Comparison of ENCODE assay signal across 8 cellular contexts in genomic region chr1:151157067-151157531, GRCh38. TPM values are rescaled to one million over a fixed set of nuclear protein-coding genes. Genes with fewer than 3 reads are reported as not detected.
A peak's percentile ranks its signal among the peaks of the same experiment; 100 is the strongest.
DNase-seq lines count a peak whose midpoint lies in the region; ATAC-seq and TF ChIP-seq lines count a peak whose summit lies in the region.

No MANE protein-coding gene starts in this region.

- in situ Hi-C loops in ACHN (cut with HindIII; ENCODE audit: low pct_ligation_motif_present, low pct_unique_long_range_greater_than_20kb, low sequenced_read_pairs): no loop called here

- no peak for TF ChIP-seq CTCF in HL-60 (IDR thresholded peaks at IDR 0.05; ENCODE audit: insufficient read depth, low read length)

- peak overlapping the region; percentile 49 for H3K4me3 ChIP-seq in HL-60 (replicated peaks; ENCODE audit: insufficient read depth, low read length)

- ATAC-seq in Right ventricle myocardium inferior: peak; percentile 49
- peak; percentile 44 for ATAC-seq in stimulated activated naive B cell treated with anti-CD40 and anti-IgM and Interleukin-4, amounts not matched to agents 10 μg/mL and 1 μg/mL and 100 μg/mL, for 72 hours (replicated peaks)

- peaks cover 47% of the 10 kb centered on the region for H3K4me1 Mint-ChIP-seq in activated CD4-positive, alpha-beta T cell treated with anti-CD3 and anti-CD28 coated beads, Interleukin-2, amount 10 ng/mL, durations not matched to agents 24 days and 14 days
- H3K4me1 Mint-ChIP-seq in stimulated activated naive B cell treated with anti-CD40 and anti-IgM and Interleukin-4, amounts not matched to agents 10 μg/mL and 1 μg/mL and 100 μg/mL, for 72 hours: peaks cover 24 to 55% of the 10 kb centered on the region in 2 donors

- peak overlapping the region; percentile 84 for H3K27ac ChIP-seq in HL-60 (replicated peaks)

- H3K27me3 ChIP-seq in HL-60 (ENCODE audit: insufficient read depth, poor library complexity, severe bottlenecking): no peaks in the 10 kb centered on the region

- no peaks in the 10 kb centered on the region for H3K27me3 Mint-ChIP-seq in activated CD4-positive, alpha-beta T cell treated with anti-CD3 and anti-CD28 coated beads, Interleukin-2, amount 10 ng/mL, durations not matched to agents 24 days and 14 days
- no peaks in the 10 kb centered on the region for H3K27me3 Mint-ChIP-seq in stimulated activated naive B cell treated with anti-CD40 and anti-IgM and Interleukin-4, amounts not matched to agents 10 μg/mL and 1 μg/mL and 100 μg/mL, for 72 hours

- H3K9me3 Mint-ChIP-seq in activated CD4-positive, alpha-beta T cell treated with anti-CD3 and anti-CD28 coated beads, Interleukin-2, amount 10 ng/mL, durations not matched to agents 24 days and 14 days: no peaks in the 10 kb centered on the region
- no peaks in the 10 kb centered on the region for H3K9me3 Mint-ChIP-seq in stimulated activated naive B cell treated with anti-CD40 and anti-IgM and Interleukin-4, amounts not matched to agents 10 μg/mL and 1 μg/mL and 100 μg/mL, for 72 hours

- intact Hi-C loops in activated CD4-positive, alpha-beta T cell treated with anti-CD3 and anti-CD28 coated beads, Interleukin-2, amount 10 ng/mL, durations not matched to agents 24 days and 14 days (cut with micrococcal nuclease): loop anchor here (1.0 to 5.0 kb wide), 5 partner anchors 26 to 595 kb away; partner anchors contain the start of genes CDC42SE1, PIP5K1A and PRUNE1
- intact Hi-C loops in Right ventricle myocardium inferior (cut with DNase I): loop anchor here (2.0 kb wide), 1 partner anchor 56 kb away; no protein-coding TSS in a partner anchor

- H3K36me3 Mint-ChIP-seq in activated CD4-positive, alpha-beta T cell treated with anti-CD3 and anti-CD28 coated beads, Interleukin-2, amount 10 ng/mL, durations not matched to agents 24 days and 14 days (ENCODE audit: low read depth): peaks cover 46% of the 10 kb centered on the region
- peaks cover 23 to 43% of the 10 kb centered on the region in 2 donors for H3K36me3 Mint-ChIP-seq in stimulated activated naive B cell treated with anti-CD40 and anti-IgM and Interleukin-4, amounts not matched to agents 10 μg/mL and 1 μg/mL and 100 μg/mL, for 72 hours

- H3K4me3 Mint-ChIP-seq in activated CD4-positive, alpha-beta T cell treated with anti-CD3 and anti-CD28 coated beads, Interleukin-2, amount 10 ng/mL, durations not matched to agents 24 days and 14 days: peak overlapping the region; percentile 97
- peak overlapping the region; percentile 96 to 100 for H3K4me3 Mint-ChIP-seq in stimulated activated naive B cell treated with anti-CD40 and anti-IgM and Interleukin-4, amounts not matched to agents 10 μg/mL and 1 μg/mL and 100 μg/mL, for 72 hours

- peak; percentile 90 to 94 for DNase-seq in HL-60 (ENCODE audit: low read depth in 1 of 2, low spot score in 1 of 2)
- peak; percentile 92 for DNase-seq in activated CD4-positive, alpha-beta T cell treated with anti-CD3 and anti-CD28 coated beads, Interleukin-2, amount 10 ng/mL, durations not matched to agents 24 days and 14 days
- DNase-seq in Right ventricle myocardium inferior (ENCODE audit: missing footprints): no peak
- no peak for DNase-seq in stimulated activated naive B cell treated with anti-CD40 and anti-IgM and Interleukin-4, amounts not matched to agents 10 μg/mL and 1 μg/mL and 100 μg/mL, for 72 hours
- no peak for DNase-seq in ACHN
- DNase-seq in NCI-H1694 (lab: John Stamatoyannopoulos, UW): no peak
- no peak for DNase-seq in NCI-H1092 (lab: John Stamatoyannopoulos, UW)
- no peak for DNase-seq in ureter (ENCODE audit: low spot score)

- peak overlapping the region; percentile 96 for H3K27ac Mint-ChIP-seq in activated CD4-positive, alpha-beta T cell treated with anti-CD3 and anti-CD28 coated beads, Interleukin-2, amount 10 ng/mL, durations not matched to agents 24 days and 14 days
- H3K27ac Mint-ChIP-seq in stimulated activated naive B cell treated with anti-CD40 and anti-IgM and Interleukin-4, amounts not matched to agents 10 μg/mL and 1 μg/mL and 100 μg/mL, for 72 hours: peak overlapping the region; percentile 98

RNA-seq across cellular contexts. Expression of gene TNFAIP8L2, which starts 0.7 kb away (rescaled TPM):
- total RNA-seq in activated CD4-positive, alpha-beta T cell treated with anti-CD3 and anti-CD28 coated beads, Interleukin-2, amount 10 ng/mL, durations not matched to agents 24 days and 14 days: 29.4 and 32.5 TPM in 2 replicates
- total RNA-seq in Right ventricle myocardium inferior: 2.6 TPM
- 0.34 TPM for total RNA-seq in ureter

RNA-seq across cellular contexts. Expression of gene LYSMD1, which starts 8.6 kb away (rescaled TPM):
- total RNA-seq in activated CD4-positive, alpha-beta T cell treated with anti-CD3 and anti-CD28 coated beads, Interleukin-2, amount 10 ng/mL, durations not matched to agents 24 days and 14 days: 4.7 and 5.2 TPM in 2 replicates
- total RNA-seq in Right ventricle myocardium inferior: 12.3 TPM
- 12.0 TPM for total RNA-seq in ureter

RNA-seq across cellular contexts. Expression of gene SCNM1, which starts 8.8 kb away (rescaled TPM):
- total RNA-seq in activated CD4-positive, alpha-beta T cell treated with anti-CD3 and anti-CD28 coated beads, Interleukin-2, amount 10 ng/mL, durations not matched to agents 24 days and 14 days: 96.7 and 100 TPM in 2 replicates
- total RNA-seq in Right ventricle myocardium inferior (16.6 TPM), ureter (24.2 TPM)

RNA-seq across cellular contexts. Expression of gene SEMA6C, which starts 10.7 kb away (rescaled TPM):
- 2.3 and 2.5 TPM in 2 replicates for total RNA-seq in activated CD4-positive, alpha-beta T cell treated with anti-CD3 and anti-CD28 coated beads, Interleukin-2, amount 10 ng/mL, durations not matched to agents 24 days and 14 days
- total RNA-seq in Right ventricle myocardium inferior (57.6 TPM), ureter (6.2 TPM)

RNA-seq across cellular contexts. Expression of gene TMOD4, which starts 18.7 kb away (rescaled TPM):
- total RNA-seq in activated CD4-positive, alpha-beta T cell treated with anti-CD3 and anti-CD28 coated beads, Interleukin-2, amount 10 ng/mL, durations not matched to agents 24 days and 14 days: 1.3 and 1.8 TPM in 2 replicates
- total RNA-seq in Right ventricle myocardium inferior: not detected
- total RNA-seq in ureter: 2.0 TPM

Comparison
In these comparisons a context has a peak if more than half of its experiments do, and no peak if none do; other contexts are left out.
1. DNase-seq: peak in HL-60 (2 of 2) and activated CD4-positive, alpha-beta T cell treated with anti-CD3 and anti-CD28 coated beads, Interleukin-2, amount 10 ng/mL, durations not matched to agents 24 days and 14 days (single experiment); none in Right ventricle myocardium inferior (single experiment), stimulated activated naive B cell treated with anti-CD40 and anti-IgM and Interleukin-4, amounts not matched to agents 10 μg/mL and 1 μg/mL and 100 μg/mL, for 72 hours (single experiment), ACHN (single experiment), NCI-H1694 (single experiment), NCI-H1092 (single experiment) and ureter (single experiment).